ENCODE assay signal across 9 cellular contexts in genomic region chr7:94375713-94376112, GRCh38. TPM values are rescaled to one million over a fixed set of nuclear protein-coding genes. Genes with fewer than 3 reads are reported as not detected.
DNase-seq lines count a peak whose midpoint lies in the region; ATAC-seq and TF ChIP-seq lines count a peak whose summit lies in the region.
"Had no signal": no experiment of that assay in that cellular context is flagged by ENCODE, and none has a peak within 500 bp of the region (broad histone marks: within the 10 kb centered on the region; RNA-seq: fewer than 3 reads in every experiment).

No MANE protein-coding gene starts in this region.

- in situ Hi-C loops in GM13976 (cut with MboI; ENCODE audit: low sequenced_read_pairs, unreplicated experiment) = loop anchor here (25.0 kb wide), 1 partner anchor 463 kb away; the partner anchor contains the start of genes GNG11 and GNGT1

- H3K4me1 ChIP-seq in heart left ventricle = peaks cover 0 to 28% (median 4%) of the 10 kb centered on the region in 12 donors
- H3K4me1 ChIP-seq in psoas muscle = no peaks in the 10 kb centered on the region

- H3K9me3 Mint-ChIP-seq in WTC11 = peaks cover 12% of the 10 kb centered on the region

- no peak for TF ChIP-seq CTCF in WTC11 (IDR thresholded peaks at IDR 0.05)
- TF ChIP-seq CTCF in heart left ventricle (IDR thresholded peaks at IDR 0.05) = no peak
- no peak for TF ChIP-seq CTCF in psoas muscle (IDR thresholded peaks at IDR 0.05)
- no peak for TF ChIP-seq CTCF in GM13976 (IDR thresholded peaks at IDR 0.05; ENCODE audit: borderline replicate concordance, control extremely low read depth, extremely low read depth, insufficient read depth, missing control alignments)

- H3K4me3 ChIP-seq in heart left ventricle (peak overlapping the region in 9 of 12 donors; percentile 10 to 46 (median 24)), psoas muscle (peak overlapping the region; percentile 3)

- peak overlapping the region; percentile 20; the same call in 1 of the 2 replicates for H3K4me3 Mint-ChIP-seq in WTC11
- H3K4me3 Mint-ChIP-seq: activated naive CD8-positive, alpha-beta T cell had no signal

- CTCF ChIA-PET in WTC11 (lab: Charles Lee) = interaction anchor here (0.7 to 3.4 kb wide), 5 partner anchors 11 to 514 kb away, joined by 3 to 36 read pairs (median 8); partner anchors contain the start of gene COL1A2

- no peaks in the 10 kb centered on the region for H3K27me3 ChIP-seq in heart left ventricle
- H3K27me3 ChIP-seq in psoas muscle (ENCODE audit: insufficient read depth in 3 of 3, low read length in 2 of 3) = peaks cover 0 to 3% (median 0%) of the 10 kb centered on the region in 3 donors

- no peaks in the 10 kb centered on the region for H3K9me3 ChIP-seq in heart left ventricle
- H3K9me3 ChIP-seq in psoas muscle = no peaks in the 10 kb centered on the region

- H3K27me3 Mint-ChIP-seq in WTC11 (ENCODE audit: low read depth) = no peaks in the 10 kb centered on the region

- H3K27ac Mint-ChIP-seq in WTC11 = peak overlapping the region; percentile 89
- H3K27ac Mint-ChIP-seq: activated naive CD8-positive, alpha-beta T cell had no signal

- H3K27ac ChIP-seq in heart left ventricle = peak overlapping the region; percentile 72 to 99 (median 84)
- H3K27ac ChIP-seq in psoas muscle = peak overlapping the region; percentile 61

- POLR2A ChIA-PET in WTC11 (lab: Charles Lee) = interaction anchor here (0.7 to 1.9 kb wide), 3 partner anchors 19 to 643 kb away, joined by 4 to 10 read pairs (median 6); partner anchors contain the start of gene COL1A2

- WGBS in heart left ventricle, 4 donors = 31 to 52% (median 33%) methylated on average over 1 of the region's 1 CpG
- WGBS in psoas muscle, 3 donors = 26 to 52% (median 37%) methylated on average over 1 of the region's 1 CpG

- H3K4me1 Mint-ChIP-seq in WTC11 = peaks cover 24% of the 10 kb centered on the region

- intact Hi-C loops in heart left ventricle (cut with DNase I) = loop anchor here in 5 of 10 donors (1.0 to 10.0 kb wide), 5 partner anchors 19 to 79 kb away; partner anchors contain the start of gene COL1A2 (in 2 of the 5)
- intact Hi-C loops in psoas muscle (cut with DNase I) = no loop called here

- H3K36me3 Mint-ChIP-seq in WTC11 = no peaks in the 10 kb centered on the region
- H3K36me3 Mint-ChIP-seq: activated naive CD8-positive, alpha-beta T cell had no signal

- ATAC-seq in WTC11 = peak; percentile 76
- ATAC-seq in heart left ventricle = peak; percentile 76 to 89 (median 80)
- ATAC-seq in psoas muscle = peak in 3 of 4 donors; percentile 33 to 83 (median 57)
- no peak for ATAC-seq in HG03045 (IDR thresholded peaks at IDR 0.05; ENCODE audit: unreplicated experiment)

- no peak for TF ChIP-seq POLR2A in heart left ventricle (IDR thresholded peaks at IDR 0.05)

- peak; percentile 77 for DNase-seq in Daoy (ENCODE audit: low read depth)
- no peak for DNase-seq in WTC11 (ENCODE audit: low spot score)
- peak in 4 of 5 donors; percentile 35 to 59 (median 40) for DNase-seq in heart left ventricle
- DNase-seq in psoas muscle = no peak
- DNase-seq in GDM1 (lab: John Stamatoyannopoulos, UW) = no peak
- DNase-seq in activated CD4-positive, alpha-beta T cell treated with anti-CD3 and anti-CD28 coated beads, Interleukin-2, amount 50 U/mL, for 48 hours = no peak
- DNase-seq in GM13976 (ENCODE audit: low spot score) = no peak

- no peaks in the 10 kb centered on the region for H3K36me3 ChIP-seq in heart left ventricle
- no peaks in the 10 kb centered on the region for H3K36me3 ChIP-seq in psoas muscle (ENCODE audit: insufficient read depth in 1 of 2, low read depth in 1 of 2)

TF ChIP-seq in WTC11, 78 proteins besides CTCF, POLR2A, EP300 and RAD21:
- TF ChIP-seq ATF1 (CRISPR knock-in tag; IDR thresholded peaks at IDR 0.05) (no peak), FOXJ3 (CRISPR knock-in tag; IDR thresholded peaks at IDR 0.05; ENCODE audit: borderline replicate concordance) (no peak), ETV6 (CRISPR knock-in tag; IDR thresholded peaks at IDR 0.05) (no peak), AFF4 (CRISPR knock-in tag; IDR thresholded peaks at IDR 0.05; ENCODE audit: borderline replicate concordance) (no peak), GTF2I (CRISPR knock-in tag; conservative IDR thresholded peaks at IDR 0.05) (no peak), CREB1 (CRISPR knock-in tag; IDR thresholded peaks at IDR 0.05) (no peak), ZNF423 (CRISPR knock-in tag; IDR thresholded peaks at IDR 0.05) (no peak), MLX (CRISPR knock-in tag; IDR thresholded peaks at IDR 0.05) (no peak), OVOL2 (CRISPR knock-in tag; IDR thresholded peaks at IDR 0.05; ENCODE audit: borderline replicate concordance) (no peak)
- TF ChIP-seq, protein P1, sequence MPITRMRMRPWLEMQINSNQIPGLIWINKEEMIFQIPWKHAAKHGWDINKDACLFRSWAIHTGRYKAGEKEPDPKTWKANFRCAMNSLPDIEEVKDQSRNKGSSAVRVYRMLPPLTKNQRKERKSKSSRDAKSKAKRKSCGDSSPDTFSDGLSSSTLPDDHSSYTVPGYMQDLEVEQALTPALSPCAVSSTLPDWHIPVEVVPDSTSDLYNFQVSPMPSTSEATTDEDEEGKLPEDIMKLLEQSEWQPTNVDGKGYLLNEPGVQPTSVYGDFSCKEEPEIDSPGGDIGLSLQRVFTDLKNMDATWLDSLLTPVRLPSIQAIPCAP (CRISPR knock-in tag; IDR thresholded peaks at IDR 0.05) = no peak

RNA-seq across cellular contexts. Expression of gene COL1A2, which starts 19.0 kb away (rescaled TPM):
- total RNA-seq in Daoy (2014; rRNA removed; shearing (Covaris generic)) = 596 and 732 TPM in 2 replicates
- total RNA-seq in WTC11 (2021) = 81.2 to 96.6 TPM (median 88.1 TPM) in 3 replicates
- total RNA-seq in heart left ventricle = 100 to 1,000 TPM in 5 of 9 donors, 10 to 100 TPM in 4; 65.7 to 615 (median 104) TPM
- polyA plus RNA-seq in heart left ventricle = 100 to 1,000 TPM in 1 of 2 donors, 10 to 100 TPM in 1; 33.1 to 141 TPM
- total RNA-seq in psoas muscle = 10 to 100 TPM; 24.5 to 85.0 (median 36.3) TPM
- polyA plus RNA-seq in psoas muscle = 10 to 100 TPM; 10.8 to 21.0 (median 14.2) TPM

Comparison
In these comparisons a context has a peak if more than half of its experiments do, and no peak if none do; other contexts are left out.
1. DNase-seq: peak in Daoy (single experiment) and heart left ventricle (4 of 5); none in WTC11 (single experiment), psoas muscle (0 of 2), GDM1 (single experiment), activated CD4-positive, alpha-beta T cell treated with anti-CD3 and anti-CD28 coated beads, Interleukin-2, amount 50 U/mL, for 48 hours (0 of 2) and GM13976 (single experiment).